In genomic region chr5:96725257-96725656, GRCh38 we compare ENCODE assay signal across 21 cellular contexts.
DNase-seq lines count a peak whose midpoint lies in the region; ATAC-seq, FAIRE-seq and TF ChIP-seq lines count a peak whose summit lies in the region.
"Had no signal": no experiment of that assay in that cellular context is flagged by ENCODE, and none has a peak within 500 bp of the region (broad histone marks: within the 10 kb centered on the region; RNA-seq: fewer than 3 reads in every experiment).

No MANE protein-coding gene starts in this region.

- peaks cover 2% of the 10 kb centered on the region for H3K36me3 Mint-ChIP-seq in progenitor cell of endocrine pancreas (ENCODE audit: insufficient read depth)

- TF ChIP-seq CTCF in left ventricle myocardium inferior (IDR thresholded peaks at IDR 0.05; ENCODE audit: borderline replicate concordance) (no peak), A549 (IDR thresholded peaks at IDR 0.05) (no peak), gastrocnemius medialis (IDR thresholded peaks at IDR 0.05 in 4 of 5, conservative IDR thresholded peaks at IDR 0.05 in 1 of 5) (no peak), progenitor cell of endocrine pancreas (IDR thresholded peaks at IDR 0.05; ENCODE audit: unreplicated experiment) (no peak)

- DNase-seq in left ventricle myocardium inferior (no peak), left ventricle myocardium superior (no peak), A549 (ENCODE audit: low read depth in 1 of 2, low spot score in 1 of 2) (no peak), GM19239 (ENCODE audit: insufficient read length, low spot score) (no peak), gastrocnemius medialis (no peak), frontal cortex (ENCODE audit: low spot score in 2 of 2) (no peak), progenitor cell of endocrine pancreas (ENCODE audit: low spot score, unreplicated experiment) (no peak)
- DNase-seq: ACHN; BE2C; C1 segment of cervical spinal cord; CD4-positive, CD25-positive, alpha-beta regulatory T cell; CD8-positive, alpha-beta memory T cell; COR-L47; GOT3; H7; HFFc6; IMR-90 had no signal

- intact Hi-C loops in left ventricle myocardium inferior (cut with micrococcal nuclease) (no loop called here), left ventricle myocardium superior (cut with micrococcal nuclease) (no loop called here), gastrocnemius medialis (cut with DNase I; ENCODE audit: low total_unique reads) (no loop called here)

- 91% methylated on average over 1 of the region's 1 CpG for WGBS in A549 (ENCODE audit: missing lambda C conversion rate)

- CTCF ChIA-PET in A549 (lab: Yijun Ruan, JAX), result interaction anchor here (1.6 to 3.1 kb wide), 2 partner anchors 39 to 111 kb away, joined by 3 to 13 read pairs; no protein-coding TSS in a partner anchor

- ATAC-seq in left ventricle myocardium superior, result no peak
- ATAC-seq in A549, result no peak
- no peak for ATAC-seq in gastrocnemius medialis
- ATAC-seq: HCT116 had no signal

- H3K9me3 Mint-ChIP-seq in progenitor cell of endocrine pancreas (ENCODE audit: low read depth), result no peaks in the 10 kb centered on the region
- H3K9me3 Mint-ChIP-seq: CD4-positive, CD25-positive, alpha-beta regulatory T cell; CD8-positive, alpha-beta memory T cell; HFFc6 had no signal

- TF ChIP-seq POLR2A in A549 (IDR thresholded peaks at IDR 0.05; ENCODE audit: low read length) (no peak), gastrocnemius medialis (IDR thresholded peaks at IDR 0.05) (no peak)

- H3K4me1 ChIP-seq in left ventricle myocardium inferior (peaks cover 81% of the 10 kb centered on the region), A549 (peaks cover 23% of the 10 kb centered on the region), gastrocnemius medialis (peaks cover 33 to 47% of the 10 kb centered on the region in 2 donors)
- H3K4me1 ChIP-seq: BE2C had no signal

- H3K4me3 ChIP-seq in left ventricle myocardium inferior (no peak overlapping the region), A549 (no peak overlapping the region), gastrocnemius medialis (no peak overlapping the region)

- no peak for TF ChIP-seq RAD21 in A549 (conservative IDR thresholded peaks at IDR 0.05 in 1 of 2, IDR thresholded peaks at IDR 0.05 in 1 of 2)

- H3K27me3 ChIP-seq in left ventricle myocardium inferior (ENCODE audit: low read depth), result no peaks in the 10 kb centered on the region
- H3K27me3 ChIP-seq in gastrocnemius medialis, result no peaks in the 10 kb centered on the region
- H3K27me3 ChIP-seq: BE2C had no signal

- H3K27ac Mint-ChIP-seq in progenitor cell of endocrine pancreas, result no peak overlapping the region
- H3K27ac Mint-ChIP-seq: HFFc6 had no signal

- no peak for FAIRE-seq in A549 (lab: Jason Lieb, UNC)
- FAIRE-seq in GM19239 (lab: Jason Lieb, UNC), result peak; percentile 21
- no peak for FAIRE-seq in frontal cortex (lab: Jason Lieb, UNC)
- FAIRE-seq: G401.6, GM12891 had no signal

- POLR2A ChIA-PET in A549 (lab: Yijun Ruan, JAX), result no interaction called here

- H3K27ac ChIP-seq in left ventricle myocardium inferior (replicated peaks), result peak overlapping the region; percentile 97
- no peak overlapping the region for H3K27ac ChIP-seq in A549
- H3K27ac ChIP-seq in gastrocnemius medialis, result peak overlapping the region in 3 of 4 donors; percentile 6 to 52 (median 20)
- H3K27ac ChIP-seq: HL-60 had no signal

- H3K9me3 ChIP-seq in left ventricle myocardium inferior (replicated peaks) (no peaks in the 10 kb centered on the region), A549 (no peaks in the 10 kb centered on the region), gastrocnemius medialis (no peaks in the 10 kb centered on the region)
- H3K9me3 ChIP-seq: BE2C had no signal

- no peak for TF ChIP-seq EP300 in A549 (IDR thresholded peaks at IDR 0.05)

- in situ Hi-C loops in gastrocnemius medialis (cut with MboI; ENCODE audit: low sequenced_read_pairs in 4 of 4), result no loop called here

- H3K27me3 Mint-ChIP-seq in progenitor cell of endocrine pancreas, result no peaks in the 10 kb centered on the region
- H3K27me3 Mint-ChIP-seq: CD4-positive, CD25-positive, alpha-beta regulatory T cell; CD8-positive, alpha-beta memory T cell had no signal

- H3K4me2 ChIP-seq in A549, result no peak overlapping the region

- no peak overlapping the region for H3K4me3 Mint-ChIP-seq in progenitor cell of endocrine pancreas (ENCODE audit: low read depth)
- H3K4me3 Mint-ChIP-seq: CD4-positive, CD25-positive, alpha-beta regulatory T cell; CD8-positive, alpha-beta memory T cell; HFFc6 had no signal

- H3K36me3 ChIP-seq in left ventricle myocardium inferior (peaks cover 29% of the 10 kb centered on the region), gastrocnemius medialis (peaks cover 0 to 35% of the 10 kb centered on the region in 2 donors)
- H3K36me3 ChIP-seq: BE2C had no signal

- peaks cover 8% of the 10 kb centered on the region for H3K4me1 Mint-ChIP-seq in progenitor cell of endocrine pancreas (ENCODE audit: low read depth)

TF ChIP-seq in A549, 52 proteins besides CTCF, POLR2A, EP300 and RAD21:
- TF ChIP-seq, protein P1, sequence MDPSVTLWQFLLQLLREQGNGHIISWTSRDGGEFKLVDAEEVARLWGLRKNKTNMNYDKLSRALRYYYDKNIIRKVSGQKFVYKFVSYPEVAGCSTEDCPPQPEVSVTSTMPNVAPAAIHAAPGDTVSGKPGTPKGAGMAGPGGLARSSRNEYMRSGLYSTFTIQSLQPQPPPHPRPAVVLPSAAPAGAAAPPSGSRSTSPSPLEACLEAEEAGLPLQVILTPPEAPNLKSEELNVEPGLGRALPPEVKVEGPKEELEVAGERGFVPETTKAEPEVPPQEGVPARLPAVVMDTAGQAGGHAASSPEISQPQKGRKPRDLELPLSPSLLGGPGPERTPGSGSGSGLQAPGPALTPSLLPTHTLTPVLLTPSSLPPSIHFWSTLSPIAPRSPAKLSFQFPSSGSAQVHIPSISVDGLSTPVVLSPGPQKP (IDR thresholded peaks at IDR 0.05; ENCODE audit: low read depth, low read length), result no peak
- peak; percentile 59; the same call in 1 of the 2 replicates for TF ChIP-seq CHD4 (IDR thresholded peaks at IDR 0.05; ENCODE audit: borderline replicate concordance)
- TF ChIP-seq KDM1A (IDR thresholded peaks at IDR 0.05; ENCODE audit: low read depth), result 0 out of 2 replicates have a peak, but pooled peaks have one; percentile 32

Comparison
In these comparisons a context has a peak if more than half of its experiments do, and no peak if none do; other contexts are left out.
1. H3K27ac ChIP-seq: peak in left ventricle myocardium inferior (single experiment) and gastrocnemius medialis (3 of 4); none in A549 (0 of 2).